8 cellular contexts compared by ENCODE assay signal in the genomic region with DNA sequence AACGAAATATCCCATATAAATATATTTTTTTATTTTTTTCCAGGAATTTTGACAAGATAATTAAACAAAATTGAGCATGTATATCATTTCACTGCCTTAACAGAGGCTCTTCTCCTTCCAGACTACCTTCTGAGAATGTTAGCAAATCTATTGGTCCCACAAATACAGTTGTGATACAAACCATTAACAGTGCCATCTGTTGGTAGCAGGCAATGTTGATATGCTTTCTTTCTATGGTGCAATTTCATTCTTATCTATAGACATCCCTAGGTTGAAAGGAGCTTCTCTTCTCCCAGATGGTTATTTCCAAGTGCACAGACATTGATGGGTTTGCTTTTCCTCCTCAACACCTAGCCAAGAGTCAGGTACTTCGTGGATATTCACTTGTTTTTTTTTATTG.
DNase-seq lines count a peak whose midpoint lies in the region; ATAC-seq and TF ChIP-seq lines count a peak whose summit lies in the region.

No MANE protein-coding gene starts in this region.

- no peaks in the 10 kb centered on the region for H3K36me3 Mint-ChIP-seq in nephron (ENCODE audit: low read depth)

- no peaks in the 10 kb centered on the region for H3K27me3 Mint-ChIP-seq in nephron (ENCODE audit: low read depth)

- no peak overlapping the region for H3K27ac Mint-ChIP-seq in nephron

- no peaks in the 10 kb centered on the region for H3K9me3 Mint-ChIP-seq in nephron

- no peak overlapping the region for H3K27ac ChIP-seq in coronary artery

- peak; percentile 41 to 61 (median 42) for TF ChIP-seq CTCF in nephron (IDR thresholded peaks at IDR 0.05; ENCODE audit: unreplicated experiment in 3 of 3)
- no peak for TF ChIP-seq CTCF in coronary artery (IDR thresholded peaks at IDR 0.05)

- H3K4me3 Mint-ChIP-seq in nephron, result no peak overlapping the region

- peak; percentile 64 for ATAC-seq in GM18508 (IDR thresholded peaks at IDR 0.05; ENCODE audit: insufficient read depth, unreplicated experiment)
- ATAC-seq in GM21381 (IDR thresholded peaks at IDR 0.05; ENCODE audit: unreplicated experiment), result no peak

- no peaks in the 10 kb centered on the region for H3K4me1 Mint-ChIP-seq in nephron

- no peak overlapping the region for H3K4me3 ChIP-seq in coronary artery

- DNase-seq in A172 (ENCODE audit: low spot score) (peak; percentile 74), HT1080 (ENCODE audit: low read depth) (peak; percentile 8), SW480 (ENCODE audit: low spot score) (peak; percentile 47), coronary artery (ENCODE audit: low spot score) (no peak)
- no peak for DNase-seq in activated CD8-positive, alpha-beta memory T cell treated with anti-CD3 and anti-CD28 coated beads, Interleukin-2, amount 50 U/mL, for 48 hours

Comparison
In these comparisons a context has a peak if more than half of its experiments do, and no peak if none do; other contexts are left out.
1. DNase-seq: peak in A172 (single experiment), HT1080 (single experiment) and SW480 (single experiment); none in coronary artery (single experiment) and activated CD8-positive, alpha-beta memory T cell treated with anti-CD3 and anti-CD28 coated beads, Interleukin-2, amount 50 U/mL, for 48 hours (single experiment).